In the genomic region with DNA sequence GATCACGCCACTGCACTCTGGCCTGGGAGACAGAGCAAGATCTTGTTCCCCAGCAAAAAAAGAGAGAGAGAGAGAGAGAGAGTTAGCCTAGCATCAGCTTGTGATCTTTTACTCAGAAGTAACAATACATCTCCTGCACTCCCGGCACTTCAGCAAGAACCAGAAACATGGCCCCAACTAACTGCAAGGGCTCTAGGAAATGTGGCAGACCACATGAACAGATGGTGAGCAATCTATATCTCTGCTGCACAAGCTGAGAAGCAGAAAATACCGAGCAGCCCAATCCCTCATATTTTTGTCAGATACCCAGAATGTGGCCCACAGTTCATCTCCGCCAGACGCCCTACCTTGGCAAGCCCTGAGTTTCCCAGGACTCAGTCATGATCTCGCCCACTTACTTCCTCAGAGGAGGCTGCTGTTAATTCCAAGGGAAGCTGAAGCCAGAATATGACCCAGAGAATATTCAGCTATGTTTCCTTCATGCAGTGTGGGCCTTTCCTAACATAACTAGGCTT, we compare ENCODE assay signal across 14 cellular contexts.
"Had no signal": no experiment of that assay in that cellular context is flagged by ENCODE, and none has a peak within 500 bp of the region (broad histone marks: within the 10 kb centered on the region; RNA-seq: fewer than 3 reads in every experiment).

No MANE protein-coding gene starts in this region.

- H3K9me3 ChIP-seq: body of pancreas, ovary had no signal

- H3K4me3 ChIP-seq: body of pancreas, ovary, suprapubic skin had no signal

- DNase-seq: activated B cell treated with CpG ODN at 0.5 μM for 24 hours; activated CD4-positive, alpha-beta T cell treated with anti-CD3 and anti-CD28 coated beads, Interleukin-2, amount 10 ng/mL, durations not matched to agents 24 days and 14 days; activated CD8-positive, alpha-beta memory T cell treated with anti-CD3 and anti-CD28 coated beads, Interleukin-2, amount 50 U/mL, for 4 hours; activated CD8-positive, alpha-beta T cell treated with anti-CD3 and anti-CD28 coated beads, Interleukin-2, amount 10 ng/mL, durations not matched to agents 7 days and 5 days; activated gamma-delta T cell treated with Interleukin-2 at 50 U/mL for 16 hours; amniotic stem cell; body of pancreas; effector memory CD4-positive, alpha-beta T cell; immature natural killer cell; mesendoderm; ovary; stimulated activated naive CD8-positive, alpha-beta T cell treated with anti-CD3 and anti-CD28 coated beads, Interleukin-15, Interleukin-2, amounts not matched to agents 100 U/mL and 50 U/mL, for 24 hours; T-helper 17 cell had no signal

- H3K27ac ChIP-seq: body of pancreas, ovary, suprapubic skin had no signal

- ATAC-seq: activated CD8-positive, alpha-beta T cell treated with anti-CD3 and anti-CD28 coated beads, Interleukin-2, amount 10 ng/mL, durations not matched to agents 7 days and 5 days; body of pancreas; stimulated activated naive CD8-positive, alpha-beta T cell treated with anti-CD3 and anti-CD28 coated beads, Interleukin-15, Interleukin-2, amounts not matched to agents 100 U/mL and 50 U/mL, for 24 hours; T-helper 17 cell had no signal

- H3K27me3 ChIP-seq: body of pancreas, ovary had no signal

- H3K36me3 ChIP-seq: ovary, suprapubic skin had no signal
